In the genomic region with DNA sequence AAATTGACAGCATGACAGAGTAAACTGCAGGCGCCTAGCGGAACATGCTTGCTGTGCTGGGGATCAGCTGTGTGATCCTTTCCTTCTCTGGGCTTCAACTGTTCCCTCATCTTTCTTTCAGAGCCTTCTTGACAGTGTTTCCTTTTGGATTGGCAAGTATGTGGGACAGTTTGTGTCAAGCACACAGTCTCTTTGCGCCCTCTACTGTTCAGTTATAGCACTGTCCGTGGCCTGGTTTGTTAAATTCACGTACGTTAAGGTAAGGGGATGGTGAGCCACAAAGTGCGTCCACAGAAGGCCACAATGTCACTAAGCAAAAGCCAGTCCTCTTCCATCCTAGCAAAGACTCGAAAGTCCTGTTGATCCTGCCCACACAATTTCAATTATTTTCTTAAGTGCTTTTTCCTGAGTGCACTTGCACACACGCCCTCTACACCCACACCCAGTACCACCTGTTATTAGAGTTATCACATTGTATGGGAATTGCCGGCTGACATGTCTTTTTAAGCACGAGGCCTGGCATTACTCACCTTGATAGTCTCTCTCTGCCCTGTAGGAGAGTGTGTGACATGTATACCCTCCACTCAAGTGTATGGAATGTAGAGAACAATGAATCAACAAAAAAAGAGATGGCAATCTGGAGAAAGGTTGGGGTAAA, we compare ENCODE assay signal across 8 cellular contexts. TPM values are rescaled to one million over a fixed set of nuclear protein-coding genes. Genes with fewer than 3 reads are reported as not detected.
DNase-seq lines count a peak whose midpoint lies in the region; ATAC-seq and TF ChIP-seq lines count a peak whose summit lies in the region.

No MANE protein-coding gene starts in this region.

- no peak overlapping the region for H3K4me3 ChIP-seq in NB4 (ENCODE audit: low read depth, low read length)
- no peak overlapping the region for H3K4me3 ChIP-seq in SJSA1
- no peak overlapping the region for H3K4me3 ChIP-seq in lower lobe of right lung

- H3K27me3 Mint-ChIP-seq in HFFc6 (ENCODE audit: insufficient read depth): peaks cover 20% of the 10 kb centered on the region

- no peaks in the 10 kb centered on the region for H3K4me1 ChIP-seq in SJSA1 (replicated peaks)
- no peaks in the 10 kb centered on the region for H3K4me1 ChIP-seq in lower lobe of right lung

- TF ChIP-seq CTCF in GM12872 (IDR thresholded peaks at IDR 0.05; ENCODE audit: insufficient read depth, low read depth, low read length) (peak; percentile 94), HFFc6 (IDR thresholded peaks at IDR 0.05) (peak; percentile 90), NB4 (IDR thresholded peaks at IDR 0.05; ENCODE audit: low read depth, low read length) (peak; percentile 87), lower lobe of right lung (IDR thresholded peaks at IDR 0.05) (peak; percentile 82)

- H3K36me3 Mint-ChIP-seq in HFFc6 (ENCODE audit: low read depth): no peaks in the 10 kb centered on the region

- H3K36me3 ChIP-seq in SJSA1: no peaks in the 10 kb centered on the region
- H3K36me3 ChIP-seq in lower lobe of right lung: no peaks in the 10 kb centered on the region

- H3K9me3 ChIP-seq in SJSA1 (replicated peaks): no peaks in the 10 kb centered on the region
- H3K9me3 ChIP-seq in lower lobe of right lung: no peaks in the 10 kb centered on the region

- peak; percentile 89 to 93 for ATAC-seq in lower lobe of right lung

- TF ChIP-seq POLR2A in NB4 (IDR thresholded peaks at IDR 0.05; ENCODE audit: extremely low read depth, insufficient read length): no peak

- H3K9me3 Mint-ChIP-seq in HFFc6: no peaks in the 10 kb centered on the region

- peaks cover 10% of the 10 kb centered on the region for H3K4me1 Mint-ChIP-seq in HFFc6 (ENCODE audit: low read depth)

- H3K4me3 Mint-ChIP-seq in HFFc6: no peak overlapping the region; the same call in 1 of the 2 replicates

- H3K27ac Mint-ChIP-seq in HFFc6: no peak overlapping the region

- in situ Hi-C loops in ACHN (cut with HindIII; ENCODE audit: low pct_ligation_motif_present, low pct_unique_long_range_greater_than_20kb, low sequenced_read_pairs): no loop called here

- H3K27ac ChIP-seq in SJSA1 (no peak overlapping the region), lower lobe of right lung (no peak overlapping the region)

- DNase-seq in ACHN: peak; percentile 70
- peak; percentile 57 for DNase-seq in HFFc6
- DNase-seq in NB4 (ENCODE audit: low read depth): peak; percentile 76
- DNase-seq in SJSA1 (ENCODE audit: low read depth in 1 of 2, low spot score in 2 of 2): peak; percentile 58 to 60
- peak; percentile 85 for DNase-seq in dermis blood vessel endothelial cell
- DNase-seq in lower lobe of right lung: no peak
- DNase-seq in stromal cell of bone marrow (ENCODE audit: low read depth): peak; percentile 53

- intact Hi-C loops in lower lobe of right lung (cut with DNase I): no loop called here

- H3K27me3 ChIP-seq in SJSA1 (replicated peaks) (peaks cover 1% of the 10 kb centered on the region; the same call in 1 of the 2 replicates), lower lobe of right lung (ENCODE audit: low read depth) (no peaks in the 10 kb centered on the region)

RNA-seq across cellular contexts. Expression of gene PTPN3, which starts 22.5 kb away (rescaled TPM):
- total RNA-seq in HFFc6 (2021; fragmentation: NEBNext Ultra II Directional; extraction: Animal tissue kit (Norgen Biotek cat#: 25700)): not detected
- 4.8 and 11.7 TPM in 2 replicates for total RNA-seq in SJSA1 (2014; rRNA removed; shearing (Covaris generic))
- total RNA-seq in dermis blood vessel endothelial cell (2.8 and 3.6 TPM in 2 replicates), lower lobe of right lung (13.4 TPM)
